21 cellular contexts compared by ENCODE assay signal in genomic region chr11:131923309-131923708, GRCh38.
"Had no signal": no experiment of that assay in that cellular context is flagged by ENCODE, and none has a peak within 500 bp of the region (broad histone marks: within the 10 kb centered on the region; RNA-seq: fewer than 3 reads in every experiment).

No MANE protein-coding gene starts in this region.

- H3K4me1 Mint-ChIP-seq: naive thymus-derived CD8-positive, alpha-beta T cell had no signal

- DNase-seq: activated CD4-positive, alpha-beta T cell treated with anti-CD3 and anti-CD28 coated beads, Interleukin-2, amount 50 U/mL, for 1 hour; activated CD4-positive, CD25-positive, alpha-beta regulatory T cell treated with anti-CD3 and anti-CD28 coated beads, Interleukin-2, amount 50 U/mL, for 72 hours; activated CD8-positive, alpha-beta T cell treated with anti-CD3 and anti-CD28 coated beads, Interleukin-2, amount 10 ng/mL, durations not matched to agents 7 days and 5 days; activated gamma-delta T cell treated with Interleukin-2 at 50 U/mL for 16 hours; adrenal gland; heart right ventricle; kidney; naive thymus-derived CD8-positive, alpha-beta T cell; SK-N-SH; stimulated activated CD4-positive, alpha-beta T cell treated with anti-CD3 and anti-CD28 coated beads, Interleukin-4, amount 100 ng/mL, for 24 hours; stimulated activated naive CD4-positive, alpha-beta T cell treated with Interleukin-2 at 50 U/mL for 16 hours; WERI-Rb-1 had no signal

- H3K9me3 ChIP-seq: adrenal gland, heart right ventricle, neutrophil, prostate gland, SK-N-SH, thoracic aorta, upper lobe of left lung had no signal

- H3K27me3 ChIP-seq: adrenal gland, upper lobe of left lung had no signal

- H3K4me3 ChIP-seq: adrenal gland, heart right ventricle, lung, prostate gland, thoracic aorta, upper lobe of left lung had no signal

- H3K36me3 Mint-ChIP-seq: activated naive CD4-positive, alpha-beta T cell treated with anti-CD3 and anti-CD28 coated beads, Interleukin-2, amount 50 U/mL, for 72 hours; mesothelial cell of epicardium; naive thymus-derived CD8-positive, alpha-beta T cell had no signal

- H3K27ac Mint-ChIP-seq: activated CD8-positive, alpha-beta T cell treated with anti-CD3 and anti-CD28 coated beads, Interleukin-2, amount 10 ng/mL, durations not matched to agents 7 days and 5 days; activated naive CD4-positive, alpha-beta T cell treated with anti-CD3 and anti-CD28 coated beads, Interleukin-2, amount 50 U/mL, for 72 hours; mesothelial cell of epicardium; naive thymus-derived CD8-positive, alpha-beta T cell; T-helper 2 cell treated with Interferon-gamma antibody and Interleukin-4, amounts not matched to agents 5 μg/mL and 100 μg/mL, for 36 hours had no signal

- H3K9me3 Mint-ChIP-seq: mesothelial cell of epicardium; naive thymus-derived CD8-positive, alpha-beta T cell; T-helper 2 cell treated with Interferon-gamma antibody and Interleukin-4, amounts not matched to agents 5 μg/mL and 100 μg/mL, for 36 hours had no signal

- H3K27ac ChIP-seq: adrenal gland, heart right ventricle, neutrophil, prostate gland, thoracic aorta, upper lobe of left lung, WERI-Rb-1 had no signal

- H3K36me3 ChIP-seq: adrenal gland, heart right ventricle, neutrophil, prostate gland, thoracic aorta, upper lobe of left lung, WERI-Rb-1 had no signal

- ATAC-seq: activated CD8-positive, alpha-beta T cell treated with anti-CD3 and anti-CD28 coated beads, Interleukin-2, amount 10 ng/mL, durations not matched to agents 7 days and 5 days; activated naive CD4-positive, alpha-beta T cell treated with anti-CD3 and anti-CD28 coated beads, Interleukin-2, amount 50 U/mL, for 72 hours; left lobe of liver; naive thymus-derived CD8-positive, alpha-beta T cell had no signal

- H3K4me1 ChIP-seq: adrenal gland, prostate gland had no signal

- H3K4me3 Mint-ChIP-seq: activated CD8-positive, alpha-beta T cell treated with anti-CD3 and anti-CD28 coated beads, Interleukin-2, amount 10 ng/mL, durations not matched to agents 7 days and 5 days; mesothelial cell of epicardium; naive thymus-derived CD8-positive, alpha-beta T cell; T-helper 2 cell treated with Interferon-gamma antibody and Interleukin-4, amounts not matched to agents 5 μg/mL and 100 μg/mL, for 36 hours had no signal
